In genomic region chr14:59870277-59871165, GRCh38 we compare ENCODE assay signal across 8 cellular contexts. TPM values are rescaled to one million over a fixed set of nuclear protein-coding genes. Genes with fewer than 3 reads are reported as not detected.
DNase-seq lines count a peak whose midpoint lies in the region; ATAC-seq and TF ChIP-seq lines count a peak whose summit lies in the region.

TSS of gene RTN1 (minus strand) at chr14:59870776. CDS start at chr14:59870630, 146 bp downstream.

- ATAC-seq in HG03159 (IDR thresholded peaks at IDR 0.05; ENCODE audit: unreplicated experiment) (peak; percentile 63), HG03469 (IDR thresholded peaks at IDR 0.05; ENCODE audit: unreplicated experiment) (no peak)
- peak; percentile 37 for ATAC-seq in activated T-helper 17 cell treated with anti-CD3 and anti-CD28 coated beads, Interleukin-2, amount 50 U/mL, for 72 hours (replicated peaks)

- peaks cover 44% of the 10 kb centered on the region for H3K27me3 Mint-ChIP-seq in activated T-helper 17 cell treated with anti-CD3 and anti-CD28 coated beads, Interleukin-2, amount 50 U/mL, for 72 hours
- peaks cover 10% of the 10 kb centered on the region for H3K27me3 Mint-ChIP-seq in neural progenitor cell (ENCODE audit: insufficient read depth, low read depth)

- peak; percentile 64 for DNase-seq in GM13976 (ENCODE audit: low spot score)
- peak; percentile 72 for DNase-seq in NCI-H526 treated with DMSO at 0.1 percent for 48 hours (lab: John Stamatoyannopoulos, UW)
- DNase-seq in head of caudate nucleus, result peak; percentile 61 to 94 (median 85)
- DNase-seq in neural progenitor cell (ENCODE audit: low spot score), result peak; percentile 87

- peak within 1 kb of the TSS; percentile 80 for H3K4me3 ChIP-seq in ACC112 (ENCODE audit: low read depth, low read length)
- peak within 1 kb of the TSS; percentile 75 for H3K4me3 ChIP-seq in neural progenitor cell

- intact Hi-C loops in head of caudate nucleus (cut with DNase I), result no loop called here

- peak within 1 kb of the TSS; percentile 74 for H3K4me3 Mint-ChIP-seq in activated T-helper 17 cell treated with anti-CD3 and anti-CD28 coated beads, Interleukin-2, amount 50 U/mL, for 72 hours
- H3K4me3 Mint-ChIP-seq in neural progenitor cell, result peak within 1 kb of the TSS; percentile 95

- peaks cover 87% of the 10 kb centered on the region for H3K27me3 ChIP-seq in ACC112 (ENCODE audit: insufficient read depth, low read length)
- H3K27me3 ChIP-seq in neural progenitor cell, result peaks cover 82% of the 10 kb centered on the region

- H3K4me1 ChIP-seq in ACC112 (ENCODE audit: control insufficient read depth, insufficient read depth, low read length, unreplicated experiment) (no peaks in the 10 kb centered on the region), neural progenitor cell (peaks cover 11% of the 10 kb centered on the region)

- TF ChIP-seq CTCF in GM13976 (IDR thresholded peaks at IDR 0.05; ENCODE audit: borderline replicate concordance, control extremely low read depth, extremely low read depth, insufficient read depth, missing control alignments), result no peak
- no peak for TF ChIP-seq CTCF in neural progenitor cell (IDR thresholded peaks at IDR 0.05)

- peak within 1 kb of the TSS; percentile 86 for H3K4me2 ChIP-seq in neural progenitor cell

- H3K9me3 ChIP-seq in neural progenitor cell (ENCODE audit: low read depth), result no peaks in the 10 kb centered on the region

- H3K9ac ChIP-seq in neural progenitor cell, result no peak within 1 kb of the TSS

- in situ Hi-C loops in GM13976 (cut with MboI; ENCODE audit: low sequenced_read_pairs, unreplicated experiment), result no loop called here

- H3K27ac ChIP-seq in ACC112 (ENCODE audit: low read depth, low read length), result no peak within 1 kb of the TSS
- H3K27ac ChIP-seq in neural progenitor cell, result no peak within 1 kb of the TSS

- H3K4me1 Mint-ChIP-seq in activated T-helper 17 cell treated with anti-CD3 and anti-CD28 coated beads, Interleukin-2, amount 50 U/mL, for 72 hours, result no peaks in the 10 kb centered on the region
- H3K4me1 Mint-ChIP-seq in neural progenitor cell, result peaks cover 15% of the 10 kb centered on the region

- H3K36me3 ChIP-seq in ACC112 (ENCODE audit: insufficient read depth, low read length) (no peaks in the 10 kb centered on the region), neural progenitor cell (no peaks in the 10 kb centered on the region)

- H3K79me2 ChIP-seq in ACC112 (ENCODE audit: control insufficient read depth, insufficient read depth, low read length, unreplicated experiment), result no peaks in the 10 kb centered on the region
- no peaks in the 10 kb centered on the region for H3K79me2 ChIP-seq in neural progenitor cell (ENCODE audit: low read depth)

- H3F3A ChIP-seq in neural progenitor cell (ENCODE audit: low read depth), result peaks cover 23% of the 10 kb centered on the region

- no peaks in the 10 kb centered on the region for H3K9me3 Mint-ChIP-seq in activated T-helper 17 cell treated with anti-CD3 and anti-CD28 coated beads, Interleukin-2, amount 50 U/mL, for 72 hours
- H3K9me3 Mint-ChIP-seq in neural progenitor cell, result no peaks in the 10 kb centered on the region

- no peak within 1 kb of the TSS for H3K27ac Mint-ChIP-seq in activated T-helper 17 cell treated with anti-CD3 and anti-CD28 coated beads, Interleukin-2, amount 50 U/mL, for 72 hours
- H3K27ac Mint-ChIP-seq in neural progenitor cell, result peak within 1 kb of the TSS; percentile 90

- peak within 1 kb of the TSS; percentile 83 for H2AFZ ChIP-seq in ACC112 (ENCODE audit: low read length, unreplicated experiment)
- H2AFZ ChIP-seq in neural progenitor cell (replicated peaks), result peak within 1 kb of the TSS; percentile 98

- peaks cover 4% of the 10 kb centered on the region for H4K20me1 ChIP-seq in neural progenitor cell (ENCODE audit: low read depth)

- H3K36me3 Mint-ChIP-seq in activated T-helper 17 cell treated with anti-CD3 and anti-CD28 coated beads, Interleukin-2, amount 50 U/mL, for 72 hours (ENCODE audit: low read depth), result no peaks in the 10 kb centered on the region
- H3K36me3 Mint-ChIP-seq in neural progenitor cell, result no peaks in the 10 kb centered on the region

RNA-seq across cellular contexts. Expression of gene RTN1, which starts in this region (rescaled TPM):
- total RNA-seq in activated T-helper 17 cell treated with anti-CD3 and anti-CD28 coated beads, Interleukin-2, amount 50 U/mL, for 72 hours, result not detected
- total RNA-seq in neural progenitor cell (ENCODE audit: low replicate concordance), result 7.7 and 18.6 TPM in 2 replicates

Comparison
In these comparisons a context has a peak if more than half of its experiments do, and no peak if none do; other contexts are left out.
1. Peak in ATAC-seq in activated T-helper 17 cell treated with anti-CD3 and anti-CD28 coated beads, Interleukin-2, amount 50 U/mL, for 72 hours; RNA of the gene not detected or under 1 TPM.